In the genomic region with DNA sequence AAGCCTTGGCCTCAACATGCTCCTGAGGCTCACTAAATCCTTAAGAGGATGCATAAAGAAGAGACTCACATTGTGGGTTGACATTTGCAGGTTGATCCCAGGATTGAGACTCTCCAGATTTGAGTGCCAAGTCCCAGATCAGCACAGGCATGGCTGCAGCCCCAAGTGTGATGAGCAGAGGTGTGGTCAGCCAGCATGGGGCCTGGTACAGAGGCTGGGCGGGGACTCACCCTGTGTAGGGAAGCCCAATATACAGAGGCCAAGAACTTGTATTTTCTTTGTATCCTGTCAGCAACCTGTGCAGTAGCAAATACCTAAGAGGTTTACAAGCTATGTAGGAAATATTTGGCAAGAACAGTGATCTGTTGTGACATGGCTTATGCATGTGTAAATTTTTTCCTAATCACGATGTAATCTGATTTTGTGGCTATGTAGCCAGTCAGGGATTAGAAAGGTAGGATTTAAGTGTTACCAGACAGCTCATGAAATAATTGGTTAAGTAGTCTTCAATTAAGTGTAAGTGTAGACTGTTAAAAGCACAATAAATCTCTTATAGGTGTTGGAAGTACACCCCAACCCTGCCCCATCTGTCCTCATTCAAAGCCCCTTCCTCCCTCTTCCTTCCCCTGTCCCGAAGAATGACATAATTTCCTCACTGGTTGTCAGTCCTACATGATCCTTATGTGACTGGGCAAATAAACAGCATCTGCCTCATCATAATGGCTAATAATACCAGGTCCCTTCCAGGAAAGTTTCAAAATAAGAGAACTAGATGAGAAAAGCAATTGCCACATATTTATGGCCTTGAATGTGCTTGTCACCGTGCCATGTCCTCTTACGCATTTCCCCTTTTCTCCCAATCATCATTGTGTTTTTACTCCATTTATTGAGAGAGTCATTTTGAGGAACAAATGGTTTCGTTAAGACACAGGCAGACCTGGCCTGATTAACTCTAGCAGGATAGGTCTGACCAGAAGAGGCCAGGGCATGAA, we compare ENCODE assay signal across 12 cellular contexts.
DNase-seq lines count a peak whose midpoint lies in the region; ATAC-seq and TF ChIP-seq lines count a peak whose summit lies in the region.
"Had no signal": no experiment of that assay in that cellular context is flagged by ENCODE, and none has a peak within 500 bp of the region (broad histone marks: within the 10 kb centered on the region; RNA-seq: fewer than 3 reads in every experiment).

No MANE protein-coding gene starts in this region.

- intact Hi-C loops in Panc1 (cut with micrococcal nuclease; ENCODE audit: unreplicated experiment) = no loop called here

- H3K36me3 ChIP-seq in Panc1 (ENCODE audit: control insufficient read depth, insufficient read depth, low read length) (no peaks in the 10 kb centered on the region), gastroesophageal sphincter (no peaks in the 10 kb centered on the region)
- no peaks in the 10 kb centered on the region for H3K36me3 ChIP-seq in effector memory CD4-positive, alpha-beta T cell (ENCODE audit: control insufficient read depth, insufficient read depth, low read length)

- H3K9me3 ChIP-seq in Panc1 (ENCODE audit: control insufficient read depth, insufficient read depth, low read depth, low read length) (no peaks in the 10 kb centered on the region), gastroesophageal sphincter (peaks cover 0 to 1% (median 0%) of the 10 kb centered on the region in 3 donors)
- H3K9me3 ChIP-seq in effector memory CD4-positive, alpha-beta T cell (ENCODE audit: control insufficient read depth, low read length) = no peaks in the 10 kb centered on the region

- BruUV-seq in Panc1 (replicated peaks; lab: Mats Ljungman, UMichigan) = no TSS peak

- TF ChIP-seq CTCF in Panc1 (IDR thresholded peaks at IDR 0.05) (0 out of 2 replicates have a peak, but pooled peaks have one; percentile 5), gastroesophageal sphincter (IDR thresholded peaks at IDR 0.05) (no peak)

- TF ChIP-seq POLR2A in gastroesophageal sphincter (IDR thresholded peaks at IDR 0.05) = no peak

- peak; percentile 69 for DNase-seq in GF-D8 (lab: John Stamatoyannopoulos, UW)
- DNase-seq in Panc1 (ENCODE audit: low read depth, low spot score) = no peak
- peak; percentile 55 for DNase-seq in pons (ENCODE audit: low spot score)
- no peak for DNase-seq in effector memory CD4-positive, alpha-beta T cell
- no peak for DNase-seq in GM19238 (ENCODE audit: insufficient read length, low spot score)
- no peak for DNase-seq in NCI-H2029 treated with DMSO at 0.1 percent for 48 hours (lab: John Stamatoyannopoulos, UW)
- no peak for DNase-seq in activated CD4-positive, alpha-beta T cell treated with anti-CD3 and anti-CD28 coated beads, Interleukin-2, amount 50 U/mL, for 1 hour
- DNase-seq: activated CD8-positive, alpha-beta T cell treated with anti-CD3 and anti-CD28 coated beads, Interleukin-2, amount 10 ng/mL, durations not matched to agents 7 days and 5 days; EL; NCI-H1930 had no signal

- TF ChIP-seq EP300 in gastroesophageal sphincter (IDR thresholded peaks at IDR 0.05) = no peak

- POLR2A ChIA-PET in Panc1 (lab: Charles Lee) = no interaction called here

- no peak overlapping the region for H3K27ac ChIP-seq in Panc1 (ENCODE audit: low read length)
- H3K27ac ChIP-seq in gastroesophageal sphincter = peak overlapping the region in 1 of 4 donors; percentile 43
- H3K27ac ChIP-seq in effector memory CD4-positive, alpha-beta T cell (ENCODE audit: insufficient read depth, low read length, poor library complexity, severe bottlenecking) = no peak overlapping the region

- H3K4me3 ChIP-seq in Panc1 (ENCODE audit: low read depth in 2 of 2, low read length in 2 of 2) = no peak overlapping the region
- H3K4me3 ChIP-seq in gastroesophageal sphincter = no peak overlapping the region
- H3K4me3 ChIP-seq in effector memory CD4-positive, alpha-beta T cell (ENCODE audit: insufficient read depth, low read depth, low read length, poor library complexity, severe bottlenecking) = no peak overlapping the region

- CTCF ChIA-PET in Panc1 (lab: Charles Lee) = no interaction called here

- H3K27me3 ChIP-seq in Panc1 (ENCODE audit: control insufficient read depth, insufficient read depth, low read length) = no peaks in the 10 kb centered on the region
- no peaks in the 10 kb centered on the region for H3K27me3 ChIP-seq in gastroesophageal sphincter
- H3K27me3 ChIP-seq in effector memory CD4-positive, alpha-beta T cell (replicated peaks; ENCODE audit: control insufficient read depth, insufficient read depth, low read length, poor library complexity, severe bottlenecking) = no peaks in the 10 kb centered on the region

- ATAC-seq in Panc1 (no peak), gastroesophageal sphincter (peak; percentile 85)
- ATAC-seq: activated CD8-positive, alpha-beta T cell treated with anti-CD3 and anti-CD28 coated beads, Interleukin-2, amount 10 ng/mL, durations not matched to agents 7 days and 5 days; HCT116 had no signal

- H3K4me1 ChIP-seq in Panc1 (ENCODE audit: control insufficient read depth, insufficient read depth, low read length) = no peaks in the 10 kb centered on the region
- no peaks in the 10 kb centered on the region for H3K4me1 ChIP-seq in gastroesophageal sphincter
- H3K4me1 ChIP-seq in effector memory CD4-positive, alpha-beta T cell (ENCODE audit: control insufficient read depth, insufficient read depth, low read length, poor library complexity, severe bottlenecking) = no peaks in the 10 kb centered on the region

- WGBS in gastroesophageal sphincter (ENCODE audit: low coverage in 1 of 2), 2 donors = 52% methylated on average over 5 to 6 of the region's 6 CpGs

- in situ Hi-C loops in Panc1 (cut with HindIII; ENCODE audit: low pct_unique_long_range_greater_than_20kb, low sequenced_read_pairs) = no loop called here

Comparison
In these comparisons a context has a peak if more than half of its experiments do, and no peak if none do; other contexts are left out.
1. DNase-seq: peak in GF-D8 (single experiment) and pons (single experiment); none in Panc1 (single experiment), effector memory CD4-positive, alpha-beta T cell (0 of 3), GM19238 (single experiment), NCI-H2029 treated with DMSO at 0.1 percent for 48 hours (single experiment) and activated CD4-positive, alpha-beta T cell treated with anti-CD3 and anti-CD28 coated beads, Interleukin-2, amount 50 U/mL, for 1 hour (single experiment).